ENCODE assay signal across 1 cellular context in genomic region chr3:32146669-32147315, GRCh38.
TF ChIP-seq lines count a peak whose summit lies in the region.

No MANE protein-coding gene starts in this region.

TF ChIP-seq in HepG2, 621 proteins besides CTCF, POLR2A, EP300 and RAD21:
- no peak for TF ChIP-seq PHF20 (CRISPR knock-in tag; IDR thresholded peaks at IDR 0.05)
TF ChIP-seq in HepG2: peak in this region for 0.
